In genomic region chr9:136482046-136482792, GRCh38 we compare ENCODE assay signal across 8 cellular contexts. TPM values are rescaled to one million over a fixed set of nuclear protein-coding genes. Genes with fewer than 3 reads are reported as not detected.
A peak's percentile ranks its signal among the peaks of the same experiment; 100 is the strongest.
DNase-seq lines count a peak whose midpoint lies in the region; ATAC-seq and TF ChIP-seq lines count a peak whose summit lies in the region.

No MANE protein-coding gene starts in this region.

- POLR2A ChIA-PET in activated CD4-positive, alpha-beta T cell treated with anti-CD3 and anti-CD28 coated beads for 36 hours (lab: Charles Lee) = no interaction called here

- no peaks in the 10 kb centered on the region for H3K9me3 ChIP-seq in MM.1S (replicated peaks; ENCODE audit: insufficient read depth, low read length)
- H3K9me3 ChIP-seq in gastrocnemius medialis = no peaks in the 10 kb centered on the region

- CTCF ChIA-PET in activated CD4-positive, alpha-beta T cell treated with anti-CD3 and anti-CD28 coated beads for 36 hours (lab: Charles Lee) = no interaction called here

- H3K4me1 Mint-ChIP-seq in activated CD4-positive, alpha-beta T cell treated with anti-CD3 and anti-CD28 coated beads for 36 hours = peaks cover 35% of the 10 kb centered on the region
- peaks cover 18% of the 10 kb centered on the region for H3K4me1 Mint-ChIP-seq in activated T-helper 2 cell treated with anti-CD3 and anti-CD28 coated beads, Interferon-gamma antibody, Interleukin-2, Interleukin-4, amounts not matched to agents 10 μg/mL and 5 μg/mL and 100 μg/mL, durations not matched to agents 14 hours and 24 hours and 36 hours (ENCODE audit: low read depth)
- peaks cover 16% of the 10 kb centered on the region for H3K4me1 Mint-ChIP-seq in glutamatergic neuron (ENCODE audit: low read depth, unreplicated experiment)

- peak overlapping the region; percentile 93 for H3K4me2 ChIP-seq in MM.1S (ENCODE audit: low read depth, low read length)

- H3K27ac ChIP-seq in MM.1S (ENCODE audit: low read length) (peak overlapping the region; percentile 79), gastrocnemius medialis (peak overlapping the region; percentile 92 to 100 (median 96))

- H3K4me3 ChIP-seq in MM.1S (ENCODE audit: low read length) = peak overlapping the region; percentile 96
- H3K4me3 ChIP-seq in gastrocnemius medialis = peak overlapping the region; percentile 70 to 87 (median 74)

- H3K27me3 Mint-ChIP-seq in activated CD4-positive, alpha-beta T cell treated with anti-CD3 and anti-CD28 coated beads for 36 hours = no peaks in the 10 kb centered on the region
- H3K27me3 Mint-ChIP-seq in activated T-helper 2 cell treated with anti-CD3 and anti-CD28 coated beads, Interferon-gamma antibody, Interleukin-2, Interleukin-4, amounts not matched to agents 10 μg/mL and 5 μg/mL and 100 μg/mL, durations not matched to agents 14 hours and 24 hours and 36 hours (ENCODE audit: low read depth) = no peaks in the 10 kb centered on the region
- peaks cover 2% of the 10 kb centered on the region for H3K27me3 Mint-ChIP-seq in glutamatergic neuron (ENCODE audit: unreplicated experiment)

- no peak for ATAC-seq in activated CD4-positive, alpha-beta T cell treated with anti-CD3 and anti-CD28 coated beads for 36 hours
- ATAC-seq in gastrocnemius medialis = peak in 1 of 2 donors; percentile 9

- peak overlapping the region; percentile 95 for H3K9ac ChIP-seq in MM.1S (ENCODE audit: low read length)

- H3K4me3 Mint-ChIP-seq in activated CD4-positive, alpha-beta T cell treated with anti-CD3 and anti-CD28 coated beads for 36 hours = peak overlapping the region; percentile 97
- peak overlapping the region; percentile 98 for H3K4me3 Mint-ChIP-seq in activated T-helper 2 cell treated with anti-CD3 and anti-CD28 coated beads, Interferon-gamma antibody, Interleukin-2, Interleukin-4, amounts not matched to agents 10 μg/mL and 5 μg/mL and 100 μg/mL, durations not matched to agents 14 hours and 24 hours and 36 hours (ENCODE audit: low read depth)
- peak overlapping the region; percentile 95 for H3K4me3 Mint-ChIP-seq in glutamatergic neuron (ENCODE audit: unreplicated experiment)

- 0 out of 2 replicates have a peak, but pooled peaks cover 2% of the 10 kb centered on the region for H3K36me3 ChIP-seq in MM.1S (replicated peaks; ENCODE audit: insufficient read depth, low read length)
- H3K36me3 ChIP-seq in gastrocnemius medialis = peaks cover 0 to 6% of the 10 kb centered on the region in 2 donors

- in situ Hi-C loops in gastrocnemius medialis (cut with MboI; ENCODE audit: low sequenced_read_pairs in 4 of 4) = loop anchor here in 1 of 4 donors (25.0 kb wide), 1 partner anchor 155 kb away; no protein-coding TSS in a partner anchor

- peak; percentile 55 for DNase-seq in activated CD4-positive, alpha-beta T cell treated with anti-CD3 and anti-CD28 coated beads for 36 hours
- DNase-seq in activated CD4-positive, alpha-beta T cell treated with anti-CD3 and anti-CD28 coated beads for 1 hour = no peak
- DNase-seq in MM.1S (peak; percentile 33), glutamatergic neuron (no peak), gastrocnemius medialis (no peak), D341Med (ENCODE audit: low spot score) (no peak), GM19240 (ENCODE audit: insufficient read length, low spot score) (no peak)
- DNase-seq in activated T-helper 2 cell treated with anti-CD3 and anti-CD28 coated beads, Interferon-gamma antibody, Interleukin-2, Interleukin-4, amounts not matched to agents 10 μg/mL and 5 μg/mL and 100 μg/mL, durations not matched to agents 14 hours and 24 hours and 36 hours (ENCODE audit: low spot score) = no peak

- H3K9me2 ChIP-seq in MM.1S (replicated peaks; ENCODE audit: insufficient read depth, low read length) = no peaks in the 10 kb centered on the region

- H3K36me3 Mint-ChIP-seq in activated CD4-positive, alpha-beta T cell treated with anti-CD3 and anti-CD28 coated beads for 36 hours (ENCODE audit: low read depth) = peaks cover 25% of the 10 kb centered on the region
- H3K36me3 Mint-ChIP-seq in activated T-helper 2 cell treated with anti-CD3 and anti-CD28 coated beads, Interferon-gamma antibody, Interleukin-2, Interleukin-4, amounts not matched to agents 10 μg/mL and 5 μg/mL and 100 μg/mL, durations not matched to agents 14 hours and 24 hours and 36 hours (ENCODE audit: low read depth) = peaks cover 24% of the 10 kb centered on the region
- H3K36me3 Mint-ChIP-seq in glutamatergic neuron (ENCODE audit: unreplicated experiment) = no peaks in the 10 kb centered on the region

- H3F3A ChIP-seq in MM.1S (ENCODE audit: insufficient read depth, low read length) = peaks cover 12% of the 10 kb centered on the region; the same call in 1 of the 2 replicates

- peak overlapping the region; percentile 96 for H3K27ac Mint-ChIP-seq in activated CD4-positive, alpha-beta T cell treated with anti-CD3 and anti-CD28 coated beads for 36 hours
- H3K27ac Mint-ChIP-seq in activated T-helper 2 cell treated with anti-CD3 and anti-CD28 coated beads, Interferon-gamma antibody, Interleukin-2, Interleukin-4, amounts not matched to agents 10 μg/mL and 5 μg/mL and 100 μg/mL, durations not matched to agents 14 hours and 24 hours and 36 hours = peak overlapping the region; percentile 66
- peak overlapping the region; percentile 81 for H3K27ac Mint-ChIP-seq in glutamatergic neuron (ENCODE audit: unreplicated experiment)

- peaks cover 12% of the 10 kb centered on the region for H3K27me3 ChIP-seq in MM.1S (replicated peaks; ENCODE audit: insufficient read depth, low read length)
- H3K27me3 ChIP-seq in gastrocnemius medialis = no peaks in the 10 kb centered on the region

- peaks cover 56% of the 10 kb centered on the region for H3K79me2 ChIP-seq in MM.1S (ENCODE audit: low read length)

- TF ChIP-seq POLR2A in gastrocnemius medialis (IDR thresholded peaks at IDR 0.05) = no peak

- peak overlapping the region; percentile 11; the same call in 1 of the 2 replicates for H2AFZ ChIP-seq in MM.1S (ENCODE audit: low read length)

- H4K20me1 ChIP-seq in MM.1S (ENCODE audit: insufficient read depth, low read length) = peaks cover 24% of the 10 kb centered on the region

- H3K4me1 ChIP-seq in MM.1S (ENCODE audit: low read length) = peaks cover 17% of the 10 kb centered on the region
- H3K4me1 ChIP-seq in gastrocnemius medialis = peaks cover 24 to 25% of the 10 kb centered on the region in 2 donors

- intact Hi-C loops in activated CD4-positive, alpha-beta T cell treated with anti-CD3 and anti-CD28 coated beads for 36 hours (cut with DNase I, micrococcal nuclease) = loop anchor here (2.0 to 5.0 kb wide), 8 partner anchors 43 to 1135 kb away; partner anchors contain the start of genes EHMT1 (in 1 of the 2), ENTR1 (in 1 of the 2), INPP5E (in 1 of the 2) and NELFB (in 1 of the 2)
- intact Hi-C loops in activated T-helper 2 cell treated with anti-CD3 and anti-CD28 coated beads, Interferon-gamma antibody, Interleukin-2, Interleukin-4, amounts not matched to agents 10 μg/mL and 5 μg/mL and 100 μg/mL, durations not matched to agents 14 hours and 24 hours and 36 hours (cut with micrococcal nuclease) = loop anchor here (2.0 to 10.0 kb wide), 5 partner anchors 45 to 237 kb away; partner anchors contain the start of genes ENTR1, INPP5E, PMPCA and QSOX2
- intact Hi-C loops in gastrocnemius medialis (cut with DNase I; ENCODE audit: low total_unique reads) = loop anchor here (2.0 to 10.0 kb wide), 3 partner anchors 63 to 943 kb away; partner anchors contain the start of genes EXD3, MAN1B1 and NOXA1

- TF ChIP-seq CTCF in MM.1S (IDR thresholded peaks at IDR 0.05; ENCODE audit: low read length) (no peak), glutamatergic neuron (IDR thresholded peaks at IDR 0.05; ENCODE audit: partially characterized antibody, unreplicated experiment) (no peak), gastrocnemius medialis (IDR thresholded peaks at IDR 0.05 in 4 of 5, conservative IDR thresholded peaks at IDR 0.05 in 1 of 5) (no peak)

- H3K9me3 Mint-ChIP-seq in activated CD4-positive, alpha-beta T cell treated with anti-CD3 and anti-CD28 coated beads for 36 hours (ENCODE audit: low read depth) = no peaks in the 10 kb centered on the region
- no peaks in the 10 kb centered on the region for H3K9me3 Mint-ChIP-seq in activated T-helper 2 cell treated with anti-CD3 and anti-CD28 coated beads, Interferon-gamma antibody, Interleukin-2, Interleukin-4, amounts not matched to agents 10 μg/mL and 5 μg/mL and 100 μg/mL, durations not matched to agents 14 hours and 24 hours and 36 hours
- peaks cover 4% of the 10 kb centered on the region for H3K9me3 Mint-ChIP-seq in glutamatergic neuron (ENCODE audit: unreplicated experiment)

RNA-seq across cellular contexts. Expression of gene SEC16A, which starts 0.6 kb away (rescaled TPM):
- 10 to 100 TPM; 62.7 TPM for total RNA-seq in activated CD4-positive, alpha-beta T cell treated with anti-CD3 and anti-CD28 coated beads for 36 hours
- total RNA-seq in activated T-helper 2 cell treated with anti-CD3 and anti-CD28 coated beads, Interferon-gamma antibody, Interleukin-2, Interleukin-4, amounts not matched to agents 10 μg/mL and 5 μg/mL and 100 μg/mL, durations not matched to agents 14 hours and 24 hours and 36 hours = 74.5 and 77.5 TPM in 2 replicates
- 74.3 TPM for total RNA-seq in glutamatergic neuron (ENCODE audit: unreplicated experiment)
- total RNA-seq in gastrocnemius medialis = 10 to 100 TPM; 23.9 to 50.4 (median 46.6) TPM

RNA-seq across cellular contexts. Expression of gene INPP5E, which starts 42.6 kb away (rescaled TPM):
- total RNA-seq in activated CD4-positive, alpha-beta T cell treated with anti-CD3 and anti-CD28 coated beads for 36 hours = 10 to 100 TPM; 13.5 to 14.1 TPM
- 20.8 and 21.8 TPM in 2 replicates for total RNA-seq in activated T-helper 2 cell treated with anti-CD3 and anti-CD28 coated beads, Interferon-gamma antibody, Interleukin-2, Interleukin-4, amounts not matched to agents 10 μg/mL and 5 μg/mL and 100 μg/mL, durations not matched to agents 14 hours and 24 hours and 36 hours
- total RNA-seq in glutamatergic neuron (ENCODE audit: unreplicated experiment) (35.2 TPM), gastrocnemius medialis (1 to 10 TPM; 5.0 to 6.7 (median 5.9) TPM)

Comparison
In these comparisons a context has a peak if more than half of its experiments do, and no peak if none do; other contexts are left out.
1. DNase-seq: peak in activated CD4-positive, alpha-beta T cell treated with anti-CD3 and anti-CD28 coated beads for 36 hours (single experiment) and MM.1S (single experiment); none in activated CD4-positive, alpha-beta T cell treated with anti-CD3 and anti-CD28 coated beads for 1 hour (single experiment), activated T-helper 2 cell treated with anti-CD3 and anti-CD28 coated beads, Interferon-gamma antibody, Interleukin-2, Interleukin-4, amounts not matched to agents 10 μg/mL and 5 μg/mL and 100 μg/mL, durations not matched to agents 14 hours and 24 hours and 36 hours (single experiment), glutamatergic neuron (single experiment), gastrocnemius medialis (0 of 2), D341Med (single experiment) and GM19240 (single experiment).
2. Peak in every context shown above with its lines, with median percentiles within 50 percentile points of each other: H3K27ac Mint-ChIP-seq and H3K4me3 Mint-ChIP-seq.